20 cellular contexts compared by ENCODE assay signal in the genomic region with DNA sequence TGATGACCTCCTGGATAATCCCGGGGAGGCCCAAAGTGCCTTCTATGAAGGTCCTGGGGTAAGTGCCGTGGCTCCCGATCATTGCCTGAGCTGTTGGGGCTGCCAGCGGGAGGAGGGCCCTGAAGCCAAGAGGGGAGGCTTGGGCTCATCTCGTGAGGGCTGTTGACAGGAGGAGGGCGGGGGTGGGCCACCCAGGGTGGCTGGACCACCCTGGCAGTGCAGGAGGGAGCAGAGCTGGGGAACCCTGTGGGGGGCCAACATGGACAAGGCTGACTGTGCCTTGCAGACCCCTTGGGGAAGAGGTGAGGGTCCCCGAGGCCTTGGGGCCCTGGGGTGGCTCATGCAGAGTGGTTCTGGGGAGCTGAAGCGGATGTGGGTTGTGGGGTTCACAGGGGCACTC.
"Had no signal": no experiment of that assay in that cellular context is flagged by ENCODE, and none has a peak within 500 bp of the region (broad histone marks: within the 10 kb centered on the region; RNA-seq: fewer than 3 reads in every experiment).

No MANE protein-coding gene starts in this region.

- ATAC-seq: SK-N-SH treated with all-trans-retinoic acid at 6 μM for 48 hours had no signal

- DNase-seq: KBM-7, MV-4-11, NCI-H1092, NCI-H1105 treated with DMSO at 0.1 percent for 48 hours, NCI-H1417 treated with DMSO at 0.1 percent for 48 hours, NCI-H146, NCI-H1694 treated with DMSO at 0.1 percent for 48 hours, NCI-H1930, NCI-H2081, NCI-H2107, NCI-H2227 treated with DMSO at 0.1 percent for 48 hours, NCI-H446, NCI-H510A, NCI-H524 treated with DMSO at 0.1 percent for 48 hours, NCI-H69, NCI-H774, RPMI8226, SHP77 had no signal

- FAIRE-seq: RCC 7860 had no signal
